In the genomic region with DNA sequence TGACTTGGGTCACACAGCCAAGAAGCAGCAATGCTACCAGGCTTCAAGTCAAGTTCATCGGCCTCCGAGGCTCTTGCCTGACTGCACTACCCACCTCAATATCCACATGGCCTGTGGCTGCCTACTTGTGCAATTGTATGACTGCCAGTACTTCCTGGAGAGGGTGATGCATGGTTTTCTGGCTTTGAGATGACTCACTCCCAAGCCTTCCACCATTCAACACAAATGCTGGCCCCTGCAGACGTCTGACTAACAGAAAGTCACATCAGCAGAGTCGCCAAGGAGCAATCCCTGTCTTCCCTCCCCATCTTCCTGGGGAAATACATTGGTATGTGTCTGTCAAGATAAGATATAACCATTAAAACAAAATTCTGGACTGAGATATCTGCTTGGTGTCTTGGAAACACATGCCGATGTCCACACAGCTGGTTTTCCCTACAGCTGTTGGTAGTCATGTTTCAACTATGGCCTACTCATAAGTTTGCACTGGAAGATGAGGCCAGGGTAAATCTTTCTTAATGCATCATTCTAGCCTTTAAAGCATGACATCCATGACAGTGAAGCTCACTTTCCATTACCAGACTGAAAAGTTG, we compare ENCODE assay signal across 8 cellular contexts.
DNase-seq lines count a peak whose midpoint lies in the region; ATAC-seq, FAIRE-seq and TF ChIP-seq lines count a peak whose summit lies in the region.

No MANE protein-coding gene starts in this region.

- intact Hi-C loops in posterior vena cava (cut with DNase I): loop anchor here in 1 of 2 donors (10.0 kb wide), 1 partner anchor 126 kb away; no protein-coding TSS in a partner anchor

- no peaks in the 10 kb centered on the region for H3K27me3 ChIP-seq in suprapubic skin

- ATAC-seq in SK-N-SH treated with all-trans-retinoic acid at 6 μM for 48 hours: peak; percentile 87

- TF ChIP-seq EP300 in suprapubic skin (IDR thresholded peaks at IDR 0.05): no peak

- H3K4me1 ChIP-seq in suprapubic skin: peaks cover 15% of the 10 kb centered on the region

- TF ChIP-seq CTCF in suprapubic skin (IDR thresholded peaks at IDR 0.05): no peak

- H3K4me3 ChIP-seq in suprapubic skin: no peak overlapping the region

- no peak for FAIRE-seq in GM12892 (lab: Jason Lieb, UNC)

- no peaks in the 10 kb centered on the region for H3K9me3 ChIP-seq in suprapubic skin

- DNase-seq in GM04503 (ENCODE audit: low read depth) (peak; percentile 97), dedifferentiated amniotic fluid mesenchymal stem cell (ENCODE audit: extremely low spot score) (peak; percentile 86), posterior vena cava (ENCODE audit: low spot score) (peak; percentile 91), NCI-H82 (lab: John Stamatoyannopoulos, UW) (no peak), NCI-H345 treated with DMSO at 0.1 percent for 48 hours (lab: John Stamatoyannopoulos, UW; ENCODE audit: unreplicated experiment) (no peak), suprapubic skin (ENCODE audit: low spot score in 2 of 2) (no peak), GM12892 (ENCODE audit: insufficient read length) (no peak)

- WGBS in suprapubic skin: 38% methylated on average over 5 of the region's 5 CpGs

- no peaks in the 10 kb centered on the region for H3K36me3 ChIP-seq in suprapubic skin

- no peak overlapping the region for H3K27ac ChIP-seq in suprapubic skin

- no peak for TF ChIP-seq POLR2A in suprapubic skin (IDR thresholded peaks at IDR 0.05)
- TF ChIP-seq POLR2A in GM12892 (IDR thresholded peaks at IDR 0.05; ENCODE audit: low read depth, low read length): no peak

TF ChIP-seq in SK-N-SH treated with all-trans-retinoic acid at 6 μM for 48 hours, 23 proteins besides CTCF, POLR2A, EP300 and RAD21:
- no peak for TF ChIP-seq SNAI2 (CRISPR knock-in tag; IDR thresholded peaks at IDR 0.05)
- TF ChIP-seq ISL1 (CRISPR knock-in tag; IDR thresholded peaks at IDR 0.05): peak; percentile 41; the same call in 1 of the 2 replicates
- TF ChIP-seq ZNF8 (CRISPR knock-in tag; IDR thresholded peaks at IDR 0.05): no peak
- TF ChIP-seq, protein P1, sequence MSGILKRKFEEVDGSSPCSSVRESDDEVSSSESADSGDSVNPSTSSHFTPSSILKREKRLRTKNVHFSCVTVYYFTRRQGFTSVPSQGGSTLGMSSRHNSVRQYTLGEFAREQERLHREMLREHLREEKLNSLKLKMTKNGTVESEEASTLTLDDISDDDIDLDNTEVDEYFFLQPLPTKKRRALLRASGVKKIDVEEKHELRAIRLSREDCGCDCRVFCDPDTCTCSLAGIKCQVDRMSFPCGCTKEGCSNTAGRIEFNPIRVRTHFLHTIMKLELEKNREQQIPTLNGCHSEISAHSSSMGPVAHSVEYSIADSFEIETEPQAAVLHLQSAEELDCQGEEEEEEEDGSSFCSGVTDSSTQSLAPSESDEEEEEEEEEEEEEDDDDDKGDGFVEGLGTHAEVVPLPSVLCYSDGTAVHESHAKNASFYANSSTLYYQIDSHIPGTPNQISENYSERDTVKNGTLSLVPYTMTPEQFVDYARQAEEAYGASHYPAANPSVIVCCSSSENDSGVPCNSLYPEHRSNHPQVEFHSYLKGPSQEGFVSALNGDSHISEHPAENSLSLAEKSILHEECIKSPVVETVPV (CRISPR knock-in tag; IDR thresholded peaks at IDR 0.05): no peak
- no peak for TF ChIP-seq RARB (CRISPR knock-in tag; IDR thresholded peaks at IDR 0.05)
- TF ChIP-seq, protein P2, sequence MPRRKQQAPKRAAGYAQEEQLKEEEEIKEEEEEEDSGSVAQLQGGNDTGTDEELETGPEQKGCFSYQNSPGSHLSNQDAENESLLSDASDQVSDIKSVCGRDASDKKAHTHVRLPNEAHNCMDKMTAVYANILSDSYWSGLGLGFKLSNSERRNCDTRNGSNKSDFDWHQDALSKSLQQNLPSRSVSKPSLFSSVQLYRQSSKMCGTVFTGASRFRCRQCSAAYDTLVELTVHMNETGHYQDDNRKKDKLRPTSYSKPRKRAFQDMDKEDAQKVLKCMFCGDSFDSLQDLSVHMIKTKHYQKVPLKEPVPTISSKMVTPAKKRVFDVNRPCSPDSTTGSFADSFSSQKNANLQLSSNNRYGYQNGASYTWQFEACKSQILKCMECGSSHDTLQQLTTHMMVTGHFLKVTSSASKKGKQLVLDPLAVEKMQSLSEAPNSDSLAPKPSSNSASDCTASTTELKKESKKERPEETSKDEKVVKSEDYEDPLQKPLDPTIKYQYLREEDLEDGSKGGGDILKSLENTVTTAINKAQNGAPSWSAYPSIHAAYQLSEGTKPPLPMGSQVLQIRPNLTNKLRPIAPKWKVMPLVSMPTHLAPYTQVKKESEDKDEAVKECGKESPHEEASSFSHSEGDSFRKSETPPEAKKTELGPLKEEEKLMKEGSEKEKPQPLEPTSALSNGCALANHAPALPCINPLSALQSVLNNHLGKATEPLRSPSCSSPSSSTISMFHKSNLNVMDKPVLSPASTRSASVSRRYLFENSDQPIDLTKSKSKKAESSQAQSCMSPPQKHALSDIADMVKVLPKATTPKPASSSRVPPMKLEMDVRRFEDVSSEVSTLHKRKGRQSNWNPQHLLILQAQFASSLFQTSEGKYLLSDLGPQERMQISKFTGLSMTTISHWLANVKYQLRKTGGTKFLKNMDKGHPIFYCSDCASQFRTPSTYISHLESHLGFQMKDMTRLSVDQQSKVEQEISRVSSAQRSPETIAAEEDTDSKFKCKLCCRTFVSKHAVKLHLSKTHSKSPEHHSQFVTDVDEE (CRISPR knock-in tag; IDR thresholded peaks at IDR 0.05): no peak
- no peak for TF ChIP-seq ESRRG (CRISPR knock-in tag; IDR thresholded peaks at IDR 0.05)
- TF ChIP-seq, protein P3, sequence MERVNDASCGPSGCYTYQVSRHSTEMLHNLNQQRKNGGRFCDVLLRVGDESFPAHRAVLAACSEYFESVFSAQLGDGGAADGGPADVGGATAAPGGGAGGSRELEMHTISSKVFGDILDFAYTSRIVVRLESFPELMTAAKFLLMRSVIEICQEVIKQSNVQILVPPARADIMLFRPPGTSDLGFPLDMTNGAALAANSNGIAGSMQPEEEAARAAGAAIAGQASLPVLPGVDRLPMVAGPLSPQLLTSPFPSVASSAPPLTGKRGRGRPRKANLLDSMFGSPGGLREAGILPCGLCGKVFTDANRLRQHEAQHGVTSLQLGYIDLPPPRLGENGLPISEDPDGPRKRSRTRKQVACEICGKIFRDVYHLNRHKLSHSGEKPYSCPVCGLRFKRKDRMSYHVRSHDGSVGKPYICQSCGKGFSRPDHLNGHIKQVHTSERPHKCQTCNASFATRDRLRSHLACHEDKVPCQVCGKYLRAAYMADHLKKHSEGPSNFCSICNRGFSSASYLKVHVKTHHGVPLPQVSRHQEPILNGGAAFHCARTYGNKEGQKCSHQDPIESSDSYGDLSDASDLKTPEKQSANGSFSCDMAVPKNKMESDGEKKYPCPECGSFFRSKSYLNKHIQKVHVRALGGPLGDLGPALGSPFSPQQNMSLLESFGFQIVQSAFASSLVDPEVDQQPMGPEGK (CRISPR knock-in tag; IDR thresholded peaks at IDR 0.05; ENCODE audit: borderline replicate concordance): no peak
- no peak for TF ChIP-seq TCF4 (CRISPR knock-in tag; IDR thresholded peaks at IDR 0.05; ENCODE audit: borderline replicate concordance)
- TF ChIP-seq, protein P4, sequence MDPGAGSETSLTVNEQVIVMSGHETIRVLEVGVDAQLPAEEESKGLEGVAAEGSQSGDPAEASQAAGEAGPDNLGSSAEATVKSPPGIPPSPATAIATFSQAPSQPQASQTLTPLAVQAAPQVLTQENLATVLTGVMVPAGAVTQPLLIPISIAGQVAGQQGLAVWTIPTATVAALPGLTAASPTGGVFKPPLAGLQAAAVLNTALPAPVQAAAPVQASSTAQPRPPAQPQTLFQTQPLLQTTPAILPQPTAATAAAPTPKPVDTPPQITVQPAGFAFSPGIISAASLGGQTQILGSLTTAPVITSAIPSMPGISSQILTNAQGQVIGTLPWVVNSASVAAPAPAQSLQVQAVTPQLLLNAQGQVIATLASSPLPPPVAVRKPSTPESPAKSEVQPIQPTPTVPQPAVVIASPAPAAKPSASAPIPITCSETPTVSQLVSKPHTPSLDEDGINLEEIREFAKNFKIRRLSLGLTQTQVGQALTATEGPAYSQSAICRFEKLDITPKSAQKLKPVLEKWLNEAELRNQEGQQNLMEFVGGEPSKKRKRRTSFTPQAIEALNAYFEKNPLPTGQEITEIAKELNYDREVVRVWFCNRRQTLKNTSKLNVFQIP (CRISPR knock-in tag; IDR thresholded peaks at IDR 0.05; ENCODE audit: borderline replicate concordance, low read depth): no peak
- no peak for TF ChIP-seq ZNF565 (CRISPR knock-in tag; conservative IDR thresholded peaks at IDR 0.05; ENCODE audit: low read depth)
- no peak for TF ChIP-seq PPARA (CRISPR knock-in tag; IDR thresholded peaks at IDR 0.05; ENCODE audit: borderline replicate concordance)
- no peak for TF ChIP-seq GLIS3 (CRISPR knock-in tag; IDR thresholded peaks at IDR 0.05)
- TF ChIP-seq ZNF70 (CRISPR knock-in tag; IDR thresholded peaks at IDR 0.05): no peak
- TF ChIP-seq ZFP30 (CRISPR knock-in tag; IDR thresholded peaks at IDR 0.05): no peak
- peak; percentile 79; the same call in 1 of the 2 replicates for TF ChIP-seq ZFP3 (CRISPR knock-in tag; IDR thresholded peaks at IDR 0.05)
- no peak for TF ChIP-seq ARNTL (CRISPR knock-in tag; IDR thresholded peaks at IDR 0.05; ENCODE audit: borderline replicate concordance, low read depth)
- TF ChIP-seq CSDC2 (CRISPR knock-in tag; IDR thresholded peaks at IDR 0.05): peak; percentile 57; the same call in 1 of the 2 replicates
- TF ChIP-seq, protein P5, sequence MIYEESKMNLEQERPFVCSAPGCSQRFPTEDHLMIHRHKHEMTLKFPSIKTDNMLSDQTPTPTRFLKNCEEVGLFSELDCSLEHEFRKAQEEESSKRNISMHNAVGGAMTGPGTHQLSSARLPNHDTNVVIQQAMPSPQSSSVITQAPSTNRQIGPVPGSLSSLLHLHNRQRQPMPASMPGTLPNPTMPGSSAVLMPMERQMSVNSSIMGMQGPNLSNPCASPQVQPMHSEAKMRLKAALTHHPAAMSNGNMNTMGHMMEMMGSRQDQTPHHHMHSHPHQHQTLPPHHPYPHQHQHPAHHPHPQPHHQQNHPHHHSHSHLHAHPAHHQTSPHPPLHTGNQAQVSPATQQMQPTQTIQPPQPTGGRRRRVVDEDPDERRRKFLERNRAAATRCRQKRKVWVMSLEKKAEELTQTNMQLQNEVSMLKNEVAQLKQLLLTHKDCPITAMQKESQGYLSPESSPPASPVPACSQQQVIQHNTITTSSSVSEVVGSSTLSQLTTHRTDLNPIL (CRISPR knock-in tag; IDR thresholded peaks at IDR 0.05; ENCODE audit: low read depth): no peak
- no peak for TF ChIP-seq ZC3H10 (CRISPR knock-in tag; IDR thresholded peaks at IDR 0.05)

Comparison
In these comparisons a context has a peak if more than half of its experiments do, and no peak if none do; other contexts are left out.
1. DNase-seq: peak in GM04503 (single experiment), dedifferentiated amniotic fluid mesenchymal stem cell (single experiment) and posterior vena cava (single experiment); none in NCI-H82 (single experiment), NCI-H345 treated with DMSO at 0.1 percent for 48 hours (single experiment), suprapubic skin (0 of 2) and GM12892 (single experiment).